6 cellular contexts compared by ENCODE assay signal in genomic region chrX:49042581-49043219, GRCh38. TPM values are rescaled to one million over a fixed set of nuclear protein-coding genes. Genes with fewer than 3 reads are reported as not detected.
DNase-seq lines count a peak whose midpoint lies in the region; FAIRE-seq and TF ChIP-seq lines count a peak whose summit lies in the region.

No MANE protein-coding gene starts in this region.

- H3K4me3 ChIP-seq in NT2/D1 (ENCODE audit: insufficient read length, low read depth) (peak overlapping the region; percentile 80), tibial nerve (peak overlapping the region; percentile 74 to 84 (median 78))

- no peaks in the 10 kb centered on the region for H3K36me3 Mint-ChIP-seq in glutamatergic neuron (ENCODE audit: unreplicated experiment)

- TF ChIP-seq EP300 in tibial nerve (IDR thresholded peaks at IDR 0.05), result no peak

- H3K4me3 Mint-ChIP-seq in glutamatergic neuron (ENCODE audit: unreplicated experiment), result peak overlapping the region; percentile 91

- peak overlapping the region; percentile 90 for H3K9ac ChIP-seq in NT2/D1 (ENCODE audit: insufficient read length, low read depth)

- peaks cover 8% of the 10 kb centered on the region for H3K27me3 Mint-ChIP-seq in glutamatergic neuron (ENCODE audit: unreplicated experiment)

- H3K27ac Mint-ChIP-seq in glutamatergic neuron (ENCODE audit: unreplicated experiment), result peak overlapping the region; percentile 92

- H3K36me3 ChIP-seq in NT2/D1 (ENCODE audit: insufficient read depth, insufficient read length, low read length) (peaks cover 19% of the 10 kb centered on the region), tibial nerve (peaks cover 0 to 17% (median 0%) of the 10 kb centered on the region in 3 donors)

- WGBS in tibial nerve, 2 donors, result 0 to 37% methylated on average over 5 to 29 of the region's 29 CpGs

- no peak for TF ChIP-seq CTCF in glutamatergic neuron (IDR thresholded peaks at IDR 0.05; ENCODE audit: partially characterized antibody, unreplicated experiment)
- no peak for TF ChIP-seq CTCF in tibial nerve (IDR thresholded peaks at IDR 0.05)

- peaks cover 3% of the 10 kb centered on the region for H3K4me1 Mint-ChIP-seq in glutamatergic neuron (ENCODE audit: low read depth, unreplicated experiment)

- no peak for FAIRE-seq in GM19239 (lab: Jason Lieb, UNC)

- TF ChIP-seq POLR2A in tibial nerve (IDR thresholded peaks at IDR 0.05), result no peak

- H3K27ac ChIP-seq in tibial nerve, result peak overlapping the region; percentile 98 to 99 (median 98)

- H3K4me1 ChIP-seq in NT2/D1 (ENCODE audit: insufficient read depth, insufficient read length) (peaks cover 7% of the 10 kb centered on the region), tibial nerve (peaks cover 0 to 20% (median 9%) of the 10 kb centered on the region in 4 donors)

- DNase-seq in ELR (ENCODE audit: low read depth) (peak; percentile 28), NT2/D1 (ENCODE audit: low read depth, low spot score) (no peak), glutamatergic neuron (no peak), tibial nerve (ENCODE audit: low spot score in 2 of 2) (no peak), GM19239 (ENCODE audit: insufficient read length, low spot score) (no peak), NCI-H345 treated with DMSO at 0.1 percent for 48 hours (lab: John Stamatoyannopoulos, UW; ENCODE audit: unreplicated experiment) (no peak)

- H3K9me3 ChIP-seq in NT2/D1 (ENCODE audit: insufficient read depth, low read length) (no peaks in the 10 kb centered on the region), tibial nerve (no peaks in the 10 kb centered on the region)

- peaks cover 4% of the 10 kb centered on the region for H3K9me3 Mint-ChIP-seq in glutamatergic neuron (ENCODE audit: unreplicated experiment)

- no peaks in the 10 kb centered on the region for H3K27me3 ChIP-seq in NT2/D1 (ENCODE audit: insufficient read depth, insufficient read length)
- no peaks in the 10 kb centered on the region for H3K27me3 ChIP-seq in tibial nerve

RNA-seq across cellular contexts. Expression of gene TFE3, which starts 0.5 kb away (rescaled TPM):
- total RNA-seq in glutamatergic neuron (ENCODE audit: unreplicated experiment), result 39.8 TPM
- total RNA-seq in tibial nerve, result 100 to 1,000 TPM in 3 of 4 donors, 10 to 100 TPM in 1; 98.6 to 124 (median 117) TPM

RNA-seq across cellular contexts. Expression of gene CCDC120, which starts 16.1 kb away (rescaled TPM):
- total RNA-seq in glutamatergic neuron (ENCODE audit: unreplicated experiment), result 17.6 TPM
- total RNA-seq in tibial nerve, result 1 to 10 TPM; 4.1 to 6.6 (median 4.5) TPM

RNA-seq across cellular contexts. Expression of gene PRAF2, which starts 31.1 kb away (rescaled TPM):
- total RNA-seq in glutamatergic neuron (ENCODE audit: unreplicated experiment) (41.5 TPM), tibial nerve (10 to 100 TPM; 16.5 to 28.8 (median 19.9) TPM)

RNA-seq across cellular contexts. Expression of gene WDR45, which starts 37.0 kb away (rescaled TPM):
- total RNA-seq in glutamatergic neuron (ENCODE audit: unreplicated experiment), result 66.4 TPM
- 100 to 1,000 TPM in 2 of 4 donors, 10 to 100 TPM in 2; 90.9 to 108 (median 97.7) TPM for total RNA-seq in tibial nerve

RNA-seq across cellular contexts. Expression of gene GRIPAP1, which starts 40.6 kb away (rescaled TPM):
- total RNA-seq in glutamatergic neuron (ENCODE audit: unreplicated experiment) (129 TPM), tibial nerve (10 to 100 TPM; 42.5 to 76.2 (median 58.6) TPM)
